In genomic region chr16:11078812-11079459, GRCh38 we compare ENCODE assay signal across 8 cellular contexts.
DNase-seq lines count a peak whose midpoint lies in the region; ATAC-seq, FAIRE-seq and TF ChIP-seq lines count a peak whose summit lies in the region.
"Had no signal": no experiment of that assay in that cellular context is flagged by ENCODE, and none has a peak within 500 bp of the region (broad histone marks: within the 10 kb centered on the region; RNA-seq: fewer than 3 reads in every experiment).

No MANE protein-coding gene starts in this region.

- H3K4me2 ChIP-seq in astrocyte (ENCODE audit: low read length) = peak overlapping the region; percentile 73
- H3K4me2 ChIP-seq: GM23338 had no signal

- DNase-seq in HuH-7 (ENCODE audit: low spot score) = peak; percentile 26
- peak; percentile 91 for DNase-seq in astrocyte (ENCODE audit: low read depth)
- peak; percentile 87 for DNase-seq in kidney glomerular epithelial cell (lab: John Stamatoyannopoulos, UW)
- peak; percentile 80 for DNase-seq in testis
- DNase-seq in SKM-1 treated with dmso at 0.1 percent for 144 hours (lab: John Stamatoyannopoulos, UW; ENCODE audit: unreplicated experiment) = no peak
- no peak for DNase-seq in BE2C

- H3K4me3 ChIP-seq in astrocyte (ENCODE audit: insufficient read depth, low read depth, low read length) (no peak overlapping the region), testis (no peak overlapping the region), BE2C (ENCODE audit: low read depth, low read length) (no peak overlapping the region)
- H3K4me3 ChIP-seq: GM23338 had no signal

- no peaks in the 10 kb centered on the region for H3K27me3 Mint-ChIP-seq in astrocyte (ENCODE audit: low read depth, unreplicated experiment)

- peak overlapping the region; percentile 56 for H3K9ac ChIP-seq in astrocyte (ENCODE audit: low read length)

- peaks cover 4% of the 10 kb centered on the region for H4K20me1 ChIP-seq in astrocyte (ENCODE audit: insufficient read depth, low read length)

- no peaks in the 10 kb centered on the region for H3K79me2 ChIP-seq in astrocyte (ENCODE audit: insufficient read depth, low read length)

- H2AFZ ChIP-seq in astrocyte (ENCODE audit: low read depth, low read length) = no peak overlapping the region
- H2AFZ ChIP-seq: GM23338 had no signal

- no peak overlapping the region for H3K4me3 Mint-ChIP-seq in astrocyte (ENCODE audit: unreplicated experiment)
- H3K4me3 Mint-ChIP-seq: GM23338 had no signal

- intact Hi-C loops in testis (cut with DNase I; ENCODE audit: low total_unique reads) = no loop called here

- no peak for FAIRE-seq in astrocyte (lab: Jason Lieb, UNC)

- peak overlapping the region; percentile 87 for H3K27ac ChIP-seq in astrocyte (ENCODE audit: low read depth, low read length)
- peak overlapping the region in 1 of 2 donors; percentile 31 for H3K27ac ChIP-seq in testis

- 60 to 69% methylated on average over 5 of the region's 5 CpGs for WGBS in testis, 2 donors

- TF ChIP-seq POLR2A in testis (IDR thresholded peaks at IDR 0.05) = no peak

- H3K36me3 ChIP-seq in astrocyte (ENCODE audit: insufficient read depth, low read length) (no peaks in the 10 kb centered on the region), testis (ENCODE audit: low read depth, missing control alignments) (no peaks in the 10 kb centered on the region), BE2C (peaks cover 6% of the 10 kb centered on the region; the same call in 1 of the 2 replicates)

- H3K27ac Mint-ChIP-seq in astrocyte (ENCODE audit: unreplicated experiment) = peak overlapping the region; percentile 99
- H3K27ac Mint-ChIP-seq: GM23338 had no signal

- H3K9me3 Mint-ChIP-seq in astrocyte (ENCODE audit: unreplicated experiment) = no peaks in the 10 kb centered on the region
- H3K9me3 Mint-ChIP-seq: GM23338 had no signal

- H3K36me3 Mint-ChIP-seq in astrocyte (ENCODE audit: low read depth, unreplicated experiment) = peaks cover 12% of the 10 kb centered on the region

- H3K4me1 Mint-ChIP-seq in astrocyte (ENCODE audit: low read depth, unreplicated experiment) = peaks cover 59% of the 10 kb centered on the region

- H3K9me3 ChIP-seq in astrocyte (ENCODE audit: insufficient read depth, low read depth, low read length) (no peaks in the 10 kb centered on the region), testis (no peaks in the 10 kb centered on the region), BE2C (no peaks in the 10 kb centered on the region)

- H3K4me1 ChIP-seq in astrocyte (ENCODE audit: insufficient read depth, low read length) (peaks cover 48% of the 10 kb centered on the region), testis (peaks cover 10% of the 10 kb centered on the region), BE2C (peaks cover 10% of the 10 kb centered on the region)

- no peak for TF ChIP-seq CTCF in astrocyte (IDR thresholded peaks at IDR 0.05; ENCODE audit: insufficient read depth, low read depth, low read length)
- TF ChIP-seq CTCF in testis (IDR thresholded peaks at IDR 0.05) = no peak
- TF ChIP-seq CTCF in BE2C (IDR thresholded peaks at IDR 0.05; ENCODE audit: low read depth, low read length) = no peak

- ATAC-seq in GM21786 (IDR thresholded peaks at IDR 0.05; ENCODE audit: unreplicated experiment) = no peak
- ATAC-seq: GM23338 had no signal

- no peaks in the 10 kb centered on the region for H3K27me3 ChIP-seq in astrocyte (ENCODE audit: insufficient read depth, low read length)
- no peaks in the 10 kb centered on the region for H3K27me3 ChIP-seq in testis
- H3K27me3 ChIP-seq in BE2C = no peaks in the 10 kb centered on the region

Comparison
In these comparisons a context has a peak if more than half of its experiments do, and no peak if none do; other contexts are left out.
1. DNase-seq: peak in HuH-7 (single experiment), astrocyte (single experiment), kidney glomerular epithelial cell (single experiment) and testis (single experiment); none in SKM-1 treated with dmso at 0.1 percent for 144 hours (single experiment) and BE2C (single experiment).